ENCODE assay signal across 18 cellular contexts in the genomic region with DNA sequence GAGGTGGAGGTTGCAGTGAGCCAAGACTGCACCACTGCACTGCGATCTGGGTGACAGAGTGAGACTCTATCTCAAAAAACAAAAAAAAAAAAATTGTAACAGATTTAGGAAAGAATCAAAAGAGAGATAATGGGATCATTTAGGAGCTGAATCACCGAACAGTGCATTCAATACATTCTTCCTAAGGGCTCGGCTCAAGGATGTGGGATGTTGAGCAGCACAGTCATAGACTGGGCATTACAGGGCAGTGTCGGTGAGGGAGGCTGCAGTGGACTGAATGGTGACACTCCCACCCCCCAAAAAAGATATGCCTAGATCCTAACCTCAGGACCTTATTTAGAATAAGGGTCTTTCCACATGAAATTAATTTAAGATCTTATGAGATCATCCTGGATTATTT.
A peak's percentile ranks its signal among the peaks of the same experiment; 100 is the strongest.
DNase-seq lines count a peak whose midpoint lies in the region; ATAC-seq and TF ChIP-seq lines count a peak whose summit lies in the region.
"Had no signal": no experiment of that assay in that cellular context is flagged by ENCODE, and none has a peak within 500 bp of the region (broad histone marks: within the 10 kb centered on the region; RNA-seq: fewer than 3 reads in every experiment).

No MANE protein-coding gene starts in this region.

- POLR2A ChIA-PET in RWPE1 (lab: Yijun Ruan, JAX; ENCODE audit: low non-redundant PET), result no interaction called here

- no peak overlapping the region for H3K4me3 ChIP-seq in retinal pigment epithelial cell (ENCODE audit: low read length)
- H3K4me3 ChIP-seq: GM12878 had no signal

- CTCF ChIA-PET in RWPE1 (lab: Yijun Ruan, JAX), result interaction anchor here (0.7 kb wide), 1 partner anchor 31 kb away, joined by 3 read pairs; no protein-coding TSS in a partner anchor

- H3K27ac ChIP-seq in RWPE1, result peak overlapping the region; percentile 33; the same call in 1 of the 2 replicates
- H3K27ac ChIP-seq: C4-2B had no signal

- TF ChIP-seq CTCF in RWPE1 (conservative IDR thresholded peaks at IDR 0.05; ENCODE audit: low read depth), result no peak
- TF ChIP-seq CTCF in retinal pigment epithelial cell (conservative IDR thresholded peaks at IDR 0.05; ENCODE audit: low read depth, low read length), result no peak

- no peak for ATAC-seq in GM19035 (IDR thresholded peaks at IDR 0.05; ENCODE audit: unreplicated experiment)
- ATAC-seq: effector memory CD8-positive, alpha-beta T cell; GM12878; WTC11 had no signal

- peak; percentile 94 for DNase-seq in EL
- DNase-seq in RWPE1 (ENCODE audit: low spot score), result peak; percentile 62
- peak; percentile 59 for DNase-seq in fibroblast of peridontal ligament (ENCODE audit: extremely low read depth)
- peak; percentile 43 for DNase-seq in retinal pigment epithelial cell (ENCODE audit: low read depth)
- DNase-seq in LoVo (ENCODE audit: low spot score), result no peak
- DNase-seq in activated CD8-positive, alpha-beta memory T cell treated with anti-CD3 and anti-CD28 coated beads, Interleukin-2, amount 50 U/mL, for 48 hours, result no peak
- no peak for DNase-seq in activated CD8-positive, alpha-beta memory T cell treated with anti-CD3 and anti-CD28 coated beads for 24 hours
- DNase-seq: activated gamma-delta T cell treated with Interleukin-2 at 50 U/mL for 16 hours; DND-41; effector memory CD8-positive, alpha-beta T cell; kidney; NCI-H2029; NCI-H69; stimulated activated naive CD4-positive, alpha-beta T cell had no signal

Comparison
In these comparisons a context has a peak if more than half of its experiments do, and no peak if none do; other contexts are left out.
1. DNase-seq: peak in EL (single experiment), RWPE1 (single experiment), fibroblast of peridontal ligament (single experiment) and retinal pigment epithelial cell (single experiment); none in LoVo (single experiment), activated CD8-positive, alpha-beta memory T cell treated with anti-CD3 and anti-CD28 coated beads, Interleukin-2, amount 50 U/mL, for 48 hours (single experiment) and activated CD8-positive, alpha-beta memory T cell treated with anti-CD3 and anti-CD28 coated beads for 24 hours (single experiment).